ENCODE assay signal across 18 cellular contexts in genomic region chr16:88503374-88503770, GRCh38. TPM values are rescaled to one million over a fixed set of nuclear protein-coding genes. Genes with fewer than 3 reads are reported as not detected.
DNase-seq lines count a peak whose midpoint lies in the region; ATAC-seq and TF ChIP-seq lines count a peak whose summit lies in the region.
"Had no signal": no experiment of that assay in that cellular context is flagged by ENCODE, and none has a peak within 500 bp of the region (broad histone marks: within the 10 kb centered on the region; RNA-seq: fewer than 3 reads in every experiment).

No MANE protein-coding gene starts in this region.

- peak overlapping the region; percentile 76 for H3K27ac Mint-ChIP-seq in Caco-2 (ENCODE audit: unreplicated experiment)
- no peak overlapping the region for H3K27ac Mint-ChIP-seq in T-cell
- H3K27ac Mint-ChIP-seq: activated CD4-positive, alpha-beta T cell treated with anti-CD3 and anti-CD28 coated beads, Interleukin-2, amount 10 ng/mL, durations not matched to agents 24 days and 14 days; activated naive CD8-positive, alpha-beta T cell treated with anti-CD3 and anti-CD28 coated beads, Interleukin-2, amount 10 ng/mL, durations not matched to agents 7 days and 5 days; endodermal cell; nephron progenitor cell had no signal

- H3K4me3 ChIP-seq in Caco-2 (ENCODE audit: low read depth, low read length): no peak overlapping the region

- H3K36me3 ChIP-seq in Caco-2 (ENCODE audit: control insufficient read depth, insufficient read depth, low read length): peaks cover 3% of the 10 kb centered on the region

- no peaks in the 10 kb centered on the region for H3K27me3 Mint-ChIP-seq in Caco-2 (ENCODE audit: insufficient read depth, unreplicated experiment)
- no peaks in the 10 kb centered on the region for H3K27me3 Mint-ChIP-seq in T-cell
- H3K27me3 Mint-ChIP-seq: activated CD4-positive, alpha-beta T cell treated with anti-CD3 and anti-CD28 coated beads, Interleukin-2, amount 10 ng/mL, durations not matched to agents 24 days and 14 days; activated naive CD8-positive, alpha-beta T cell treated with anti-CD3 and anti-CD28 coated beads, Interleukin-2, amount 10 ng/mL, durations not matched to agents 7 days and 5 days had no signal

- no TSS peak for BruUV-seq in Caco-2 (replicated peaks; lab: Mats Ljungman, UMichigan)

- intact Hi-C loops in Caco-2 (cut with micrococcal nuclease; ENCODE audit: unreplicated experiment): no loop called here

- H3K4me1 Mint-ChIP-seq in Caco-2 (ENCODE audit: low read depth, unreplicated experiment) (peaks cover 28% of the 10 kb centered on the region), T-cell (peaks cover 0 to 17% (median 0%) of the 10 kb centered on the region in 3 donors)
- H3K4me1 Mint-ChIP-seq: activated naive CD8-positive, alpha-beta T cell treated with anti-CD3 and anti-CD28 coated beads, Interleukin-2, amount 10 ng/mL, durations not matched to agents 7 days and 5 days had no signal

- peaks cover 54% of the 10 kb centered on the region for H3K36me3 Mint-ChIP-seq in Caco-2 (ENCODE audit: insufficient read depth, unreplicated experiment)
- no peaks in the 10 kb centered on the region for H3K36me3 Mint-ChIP-seq in T-cell
- H3K36me3 Mint-ChIP-seq: activated naive CD8-positive, alpha-beta T cell treated with anti-CD3 and anti-CD28 coated beads, Interleukin-2, amount 10 ng/mL, durations not matched to agents 7 days and 5 days had no signal

- no peaks in the 10 kb centered on the region for H3K27me3 ChIP-seq in Caco-2 (replicated peaks; ENCODE audit: control insufficient read depth, insufficient read depth, low read length)

- ATAC-seq in T-cell (replicated peaks in 1 of 4) (no peak), HG03457 (IDR thresholded peaks at IDR 0.05; ENCODE audit: unreplicated experiment) (no peak)
- ATAC-seq: HCT116 had no signal

- POLR2A ChIA-PET in Caco-2 (lab: Charles Lee): no interaction called here
- POLR2A ChIA-PET in T-cell (lab: Charles Lee): no interaction called here

- no peak overlapping the region for H3K4me3 Mint-ChIP-seq in Caco-2 (ENCODE audit: unreplicated experiment)
- no peak overlapping the region for H3K4me3 Mint-ChIP-seq in T-cell
- H3K4me3 Mint-ChIP-seq: activated CD4-positive, alpha-beta T cell treated with anti-CD3 and anti-CD28 coated beads, Interleukin-2, amount 10 ng/mL, durations not matched to agents 24 days and 14 days; activated naive CD8-positive, alpha-beta T cell treated with anti-CD3 and anti-CD28 coated beads, Interleukin-2, amount 10 ng/mL, durations not matched to agents 7 days and 5 days; endodermal cell; nephron progenitor cell had no signal

- CTCF ChIA-PET in Caco-2 (lab: Charles Lee) (no interaction called here), T-cell (lab: Charles Lee) (no interaction called here)

- DNase-seq in Caco-2 (no peak), RKO (ENCODE audit: low spot score) (peak; percentile 19), glomerular visceral epithelial cell (ENCODE audit: extremely low spot score) (peak; percentile 4), pulmonary artery endothelial cell (ENCODE audit: low read depth, low spot score) (peak; percentile 49), 8988T (no peak), T-cell (no peak)
- DNase-seq: activated CD4-positive, alpha-beta T cell treated with anti-CD3 and anti-CD28 coated beads, Interleukin-2, amount 10 ng/mL, durations not matched to agents 24 days and 14 days; activated naive CD8-positive, alpha-beta T cell treated with anti-CD3 and anti-CD28 coated beads, Interleukin-2, amount 10 ng/mL, durations not matched to agents 7 days and 5 days; activated T-cell treated with anti-CD3 and anti-CD28 coated beads for 4 hours; DND-41; endodermal cell; NCI-H187 treated with DMSO at 0.1 percent for 48 hours; NCI-H524; nephron progenitor cell; retina; SHP77 had no signal

- no peaks in the 10 kb centered on the region for H3K9me3 ChIP-seq in Caco-2

- no peaks in the 10 kb centered on the region for H3K9me3 Mint-ChIP-seq in Caco-2 (ENCODE audit: unreplicated experiment)
- H3K9me3 Mint-ChIP-seq in T-cell: no peaks in the 10 kb centered on the region
- H3K9me3 Mint-ChIP-seq: activated CD4-positive, alpha-beta T cell treated with anti-CD3 and anti-CD28 coated beads, Interleukin-2, amount 10 ng/mL, durations not matched to agents 24 days and 14 days; activated naive CD8-positive, alpha-beta T cell treated with anti-CD3 and anti-CD28 coated beads, Interleukin-2, amount 10 ng/mL, durations not matched to agents 7 days and 5 days; endodermal cell; nephron progenitor cell had no signal

- H3K4me1 ChIP-seq in Caco-2: peaks cover 59% of the 10 kb centered on the region

- no peak for TF ChIP-seq CTCF in Caco-2 (IDR thresholded peaks at IDR 0.05; ENCODE audit: insufficient read depth in 1 of 2, low read depth in 1 of 2, low read length in 1 of 2, severe bottlenecking in 1 of 2, unreplicated experiment in 1 of 2)

RNA-seq across cellular contexts. Expression of gene ZFPM1, which starts 50.3 kb away (rescaled TPM):
- total RNA-seq in Caco-2 (2022) (24.1 and 25.9 TPM in 2 replicates), pulmonary artery endothelial cell (1.2 and 2.0 TPM in 2 replicates), T-cell (10 to 100 TPM; 19.6 to 38.4 (median 33.1) TPM)

Comparison
In these comparisons a context has a peak if more than half of its experiments do, and no peak if none do; other contexts are left out.
1. DNase-seq: peak in RKO (single experiment), glomerular visceral epithelial cell (single experiment) and pulmonary artery endothelial cell (single experiment); none in Caco-2 (0 of 2), 8988T (single experiment) and T-cell (0 of 34).